ENCODE assay signal across 16 cellular contexts in genomic region chrX:2516612-2517011, GRCh38. TPM values are rescaled to one million over a fixed set of nuclear protein-coding genes. Genes with fewer than 3 reads are reported as not detected.
DNase-seq lines count a peak whose midpoint lies in the region; ATAC-seq, FAIRE-seq and TF ChIP-seq lines count a peak whose summit lies in the region.
"Had no signal": no experiment of that assay in that cellular context is flagged by ENCODE, and none has a peak within 500 bp of the region (broad histone marks: within the 10 kb centered on the region; RNA-seq: fewer than 3 reads in every experiment).

No MANE protein-coding gene starts in this region.

- no peaks in the 10 kb centered on the region for H3F3A ChIP-seq in MM.1S (ENCODE audit: insufficient read depth, low read length)

- peak overlapping the region; percentile 82 for H3K27ac Mint-ChIP-seq in memory B cell
- H3K27ac Mint-ChIP-seq: activated T-cell treated with anti-CD3 and anti-CD28 coated beads, Interleukin-2, amount 50 U/mL, for 72 hours; HFFc6; stimulated activated naive CD8-positive, alpha-beta T cell treated with anti-CD3 and anti-CD28 coated beads, Interleukin-15, amount 100 ng/mL, for 72 hours; WTC11 had no signal

- H3K4me3 Mint-ChIP-seq in memory B cell: peak overlapping the region; percentile 33
- H3K4me3 Mint-ChIP-seq: activated T-cell treated with anti-CD3 and anti-CD28 coated beads, Interleukin-2, amount 50 U/mL, for 72 hours; HFFc6; naive thymus-derived CD8-positive, alpha-beta T cell; stimulated activated naive CD8-positive, alpha-beta T cell treated with anti-CD3 and anti-CD28 coated beads, Interleukin-15, amount 100 ng/mL, for 72 hours; WTC11 had no signal

- no peaks in the 10 kb centered on the region for H3K36me3 Mint-ChIP-seq in memory B cell
- H3K36me3 Mint-ChIP-seq: naive thymus-derived CD8-positive, alpha-beta T cell; WTC11 had no signal

- peaks cover 27% of the 10 kb centered on the region for H3K4me1 Mint-ChIP-seq in memory B cell

- ATAC-seq in GM18517 (IDR thresholded peaks at IDR 0.05; ENCODE audit: unreplicated experiment) (peak; percentile 71), GM21529 (IDR thresholded peaks at IDR 0.05; ENCODE audit: unreplicated experiment) (peak; percentile 59), HG03108 (IDR thresholded peaks at IDR 0.05; ENCODE audit: unreplicated experiment) (peak; percentile 47), memory B cell (ENCODE audit: low read depth) (peak; percentile 68), pancreas (no peak)
- ATAC-seq: activated T-cell treated with anti-CD3 and anti-CD28 coated beads, Interleukin-2, amount 50 U/mL, for 72 hours; naive thymus-derived CD8-positive, alpha-beta T cell; stimulated activated naive CD8-positive, alpha-beta T cell treated with anti-CD3 and anti-CD28 coated beads, Interleukin-15, amount 100 ng/mL, for 72 hours; WTC11 had no signal

- no peaks in the 10 kb centered on the region for H3K9me3 ChIP-seq in pancreas
- no peaks in the 10 kb centered on the region for H3K9me3 ChIP-seq in MM.1S (replicated peaks; ENCODE audit: insufficient read depth, low read length)
- H3K9me3 ChIP-seq: esophagus squamous epithelium had no signal

- 91 to 94% methylated on average over 5 of the region's 5 CpGs for WGBS in pancreas, 2 donors
- WGBS in lower leg skin, 2 donors: 79 to 85% methylated on average over 5 of the region's 5 CpGs

- FAIRE-seq in pancreas (lab: Jason Lieb, UNC): no peak

- no peak overlapping the region for H3K27ac ChIP-seq in pancreas
- H3K27ac ChIP-seq in MM.1S (ENCODE audit: low read length): no peak overlapping the region
- H3K27ac ChIP-seq: C4-2B, cardiac muscle cell, esophagus squamous epithelium had no signal

- H3K9me3 Mint-ChIP-seq in memory B cell: no peaks in the 10 kb centered on the region
- H3K9me3 Mint-ChIP-seq: activated T-cell treated with anti-CD3 and anti-CD28 coated beads, Interleukin-2, amount 50 U/mL, for 72 hours; HFFc6; naive thymus-derived CD8-positive, alpha-beta T cell; stimulated activated naive CD8-positive, alpha-beta T cell treated with anti-CD3 and anti-CD28 coated beads, Interleukin-15, amount 100 ng/mL, for 72 hours; WTC11 had no signal

- H3K27me3 Mint-ChIP-seq in memory B cell: no peaks in the 10 kb centered on the region
- H3K27me3 Mint-ChIP-seq: stimulated activated naive CD8-positive, alpha-beta T cell treated with anti-CD3 and anti-CD28 coated beads, Interleukin-15, amount 100 ng/mL, for 72 hours had no signal

- H3K4me1 ChIP-seq in pancreas (no peaks in the 10 kb centered on the region), MM.1S (ENCODE audit: low read length) (no peaks in the 10 kb centered on the region)
- H3K4me1 ChIP-seq: esophagus squamous epithelium had no signal

- no peak overlapping the region for H3K9ac ChIP-seq in MM.1S (ENCODE audit: low read length)

- H3K79me2 ChIP-seq in MM.1S (ENCODE audit: low read length): no peaks in the 10 kb centered on the region

- H3K4me3 ChIP-seq in pancreas: no peak overlapping the region
- no peak overlapping the region for H3K4me3 ChIP-seq in MM.1S (ENCODE audit: low read length)
- no peak overlapping the region for H3K4me3 ChIP-seq in lower leg skin (ENCODE audit: low read depth, poor library complexity, severe bottlenecking)
- H3K4me3 ChIP-seq: cardiac muscle cell, esophagus squamous epithelium had no signal

- no peak for TF ChIP-seq POLR2A in lower leg skin (IDR thresholded peaks at IDR 0.05)

- no peaks in the 10 kb centered on the region for H3K36me3 ChIP-seq in pancreas
- H3K36me3 ChIP-seq in MM.1S (replicated peaks; ENCODE audit: insufficient read depth, low read length): no peaks in the 10 kb centered on the region
- H3K36me3 ChIP-seq: cardiac muscle cell, esophagus squamous epithelium had no signal

- no peaks in the 10 kb centered on the region for H4K20me1 ChIP-seq in MM.1S (ENCODE audit: insufficient read depth, low read length)

- no peak overlapping the region for H2AFZ ChIP-seq in MM.1S (ENCODE audit: low read length)

- peak; percentile 30 to 51 for DNase-seq in memory B cell (ENCODE audit: low spot score in 2 of 2)
- no peak for DNase-seq in pancreas
- DNase-seq in activated effector memory CD4-positive, alpha-beta T cell treated with Interleukin-2 at 50 U/mL for 16 hours: no peak
- no peak for DNase-seq in MM.1S
- no peak for DNase-seq in lower leg skin (ENCODE audit: low spot score in 2 of 2)
- DNase-seq: activated T-cell treated with anti-CD3 and anti-CD28 coated beads, Interleukin-2, amount 50 U/mL, for 72 hours; esophagus squamous epithelium; HFFc6; naive thymus-derived CD8-positive, alpha-beta T cell; stimulated activated naive CD8-positive, alpha-beta T cell treated with anti-CD3 and anti-CD28 coated beads, Interleukin-15, amount 100 ng/mL, for 72 hours had no signal

- no peaks in the 10 kb centered on the region for H3K9me2 ChIP-seq in MM.1S (replicated peaks; ENCODE audit: insufficient read depth, low read length)

- H3K4me2 ChIP-seq in MM.1S (ENCODE audit: low read depth, low read length): no peak overlapping the region

- intact Hi-C loops in pancreas (cut with DNase I): no loop called here
- intact Hi-C loops in lower leg skin (cut with DNase I; ENCODE audit: low total_unique reads): no loop called here

- no peaks in the 10 kb centered on the region for H3K27me3 ChIP-seq in pancreas
- H3K27me3 ChIP-seq in MM.1S (replicated peaks; ENCODE audit: insufficient read depth, low read length): no peaks in the 10 kb centered on the region
- H3K27me3 ChIP-seq: cardiac muscle cell, esophagus squamous epithelium had no signal

- TF ChIP-seq CTCF in pancreas (IDR thresholded peaks at IDR 0.05): no peak
- no peak for TF ChIP-seq CTCF in MM.1S (IDR thresholded peaks at IDR 0.05; ENCODE audit: low read length)
- TF ChIP-seq CTCF in lower leg skin (IDR thresholded peaks at IDR 0.05): no peak

RNA-seq across cellular contexts. Expression of gene DHRSX, which starts 15.8 kb away (rescaled TPM):
- total RNA-seq in pancreas (10 to 100 TPM; 14.1 to 26.5 (median 18.7) TPM), lower leg skin (10 to 100 TPM; 10.9 to 21.7 (median 16.2) TPM)
- polyA plus RNA-seq in pancreas: 10 to 100 TPM in 1 of 2 donors, 1 to 10 TPM in 1; 8.1 to 11.9 TPM

RNA-seq across cellular contexts. Expression of gene ZBED1, which starts 15.8 kb away (rescaled TPM):
- total RNA-seq in pancreas (10 to 100 TPM; 21.9 to 39.5 (median 27.1) TPM), lower leg skin (10 to 100 TPM; 42.4 to 76.4 (median 56.5) TPM)
- polyA plus RNA-seq in pancreas: 10 to 100 TPM; 11.9 to 16.2 TPM

Comparison
In these comparisons a context has a peak if more than half of its experiments do, and no peak if none do; other contexts are left out.
1. ATAC-seq: peak in GM18517 (single experiment), GM21529 (single experiment), HG03108 (single experiment) and memory B cell (single experiment); none in pancreas (0 of 4).
2. DNase-seq: peak in memory B cell (2 of 2); none in pancreas (0 of 6), activated effector memory CD4-positive, alpha-beta T cell treated with Interleukin-2 at 50 U/mL for 16 hours (single experiment), MM.1S (single experiment) and lower leg skin (0 of 2).